17 cellular contexts compared by ENCODE assay signal in the genomic region with DNA sequence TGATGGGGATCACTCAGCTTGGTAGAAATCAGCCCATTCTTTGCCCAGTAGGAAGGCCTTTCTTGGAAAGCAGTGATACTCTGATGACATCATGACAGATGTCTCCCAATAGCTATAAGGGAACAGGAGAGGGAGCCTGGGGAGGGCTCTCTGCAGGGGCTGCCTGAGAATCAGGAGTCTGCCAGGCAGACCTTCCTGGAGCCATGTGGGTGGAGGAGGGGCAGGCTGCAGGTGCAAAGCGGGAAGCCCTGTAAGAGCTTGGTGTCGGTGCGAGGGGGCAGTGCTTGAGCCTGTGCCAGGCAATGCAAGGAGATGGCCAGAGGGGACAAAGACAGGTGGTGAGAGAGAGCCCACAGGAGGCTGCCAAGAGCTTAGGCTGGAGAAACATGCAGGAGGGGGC. TPM values are rescaled to one million over a fixed set of nuclear protein-coding genes. Genes with fewer than 3 reads are reported as not detected.
A peak's percentile ranks its signal among the peaks of the same experiment; 100 is the strongest.
DNase-seq lines count a peak whose midpoint lies in the region; ATAC-seq and TF ChIP-seq lines count a peak whose summit lies in the region.
"Had no signal": no experiment of that assay in that cellular context is flagged by ENCODE, and none has a peak within 500 bp of the region (broad histone marks: within the 10 kb centered on the region; RNA-seq: fewer than 3 reads in every experiment).

No MANE protein-coding gene starts in this region.

- CTCF ChIA-PET in OCI-LY7 (lab: Charles Lee; ENCODE audit: unreplicated experiment), result interaction anchor here (1.2 kb wide), 1 partner anchor 14 kb away, joined by 5 read pairs; no protein-coding TSS in a partner anchor

- DNase-seq in CD14-positive monocyte (ENCODE audit: low spot score) (no peak), GM23338 (ENCODE audit: low spot score) (peak; percentile 28), OCI-LY7 (ENCODE audit: low spot score) (peak; percentile 68), hepatocyte (ENCODE audit: low spot score) (peak; percentile 3), DMS79 treated with DMSO at 0.1 percent for 48 hours (lab: John Stamatoyannopoulos, UW) (no peak), NK-92 (lab: John Stamatoyannopoulos, UW; ENCODE audit: unreplicated experiment) (no peak)
- DNase-seq: DND-41; hypothalamus; NCI-H774; stimulated activated CD4-positive, alpha-beta T cell treated with anti-CD3 and anti-CD28 coated beads, Interleukin-4, amount 100 ng/mL, for 24 hours; stimulated activated CD8-positive, alpha-beta memory T cell treated with anti-CD3 and anti-CD28 coated beads, Interleukin-4, amount 100 ng/mL, for 48 hours had no signal

- no TSS peak for BruUV-seq in OCI-LY7 (replicated peaks; lab: Mats Ljungman, UMichigan)

- peaks cover 0 to 5% (median 0%) of the 10 kb centered on the region in 7 donors for H3K9me3 Mint-ChIP-seq in CD14-positive monocyte
- peaks cover 10% of the 10 kb centered on the region for H3K9me3 Mint-ChIP-seq in GM23338
- H3K9me3 Mint-ChIP-seq: activated T-helper 2 cell treated with anti-CD3 and anti-CD28 coated beads, Interferon-gamma antibody, Interleukin-2, Interleukin-4, amounts not matched to agents 10 μg/mL and 5 μg/mL and 100 μg/mL, durations not matched to agents 14 hours and 24 hours and 36 hours; central memory CD8-positive, alpha-beta T cell; T-helper 1 cell treated with Interleukin-12 subunit alpha and Interleukin-12 subunit beta and Interleukin-4 antibody, amounts not matched to agents 30 μg/mL and 1 μg/mL, for 36 hours had no signal

- no peaks in the 10 kb centered on the region; the same call in 1 of the 2 replicates for H3K9me3 ChIP-seq in OCI-LY7 (ENCODE audit: low read length)
- H3K9me3 ChIP-seq in hepatocyte (ENCODE audit: low read depth), result no peaks in the 10 kb centered on the region

- TF ChIP-seq CTCF in CD14-positive monocyte (IDR thresholded peaks at IDR 0.05), result no peak
- TF ChIP-seq CTCF in GM23338 (conservative IDR thresholded peaks at IDR 0.05; ENCODE audit: low read depth in 2 of 2), result no peak
- TF ChIP-seq CTCF in OCI-LY7 (conservative IDR thresholded peaks at IDR 0.05; ENCODE audit: low read length), result no peak; the same call in 1 of the 2 replicates
- TF ChIP-seq CTCF in hepatocyte (IDR thresholded peaks at IDR 0.05; ENCODE audit: poor library complexity), result no peak

- H4K20me1 ChIP-seq in GM23338 (replicated peaks; ENCODE audit: insufficient read depth) (no peaks in the 10 kb centered on the region), OCI-LY7 (ENCODE audit: insufficient read depth, low read length) (no peaks in the 10 kb centered on the region), hepatocyte (ENCODE audit: insufficient read depth, poor library complexity, severe bottlenecking) (no peaks in the 10 kb centered on the region)

- no peaks in the 10 kb centered on the region for H3K9me2 ChIP-seq in GM23338 (ENCODE audit: insufficient read depth)
- no peaks in the 10 kb centered on the region for H3K9me2 ChIP-seq in OCI-LY7 (ENCODE audit: insufficient read depth, low read length)
- no peaks in the 10 kb centered on the region for H3K9me2 ChIP-seq in hepatocyte (replicated peaks; ENCODE audit: insufficient read depth)

- H3K4me2 ChIP-seq in GM23338 (no peak overlapping the region), OCI-LY7 (ENCODE audit: low read length) (peak overlapping the region; percentile 34), hepatocyte (no peak overlapping the region)

- H3K79me2 ChIP-seq in GM23338 (replicated peaks; ENCODE audit: insufficient read depth) (no peaks in the 10 kb centered on the region), OCI-LY7 (ENCODE audit: insufficient read depth, low read depth, low read length) (no peaks in the 10 kb centered on the region), hepatocyte (peaks cover 10% of the 10 kb centered on the region)

- H3K4me1 ChIP-seq in GM23338 (ENCODE audit: insufficient read depth) (peaks cover 21% of the 10 kb centered on the region), OCI-LY7 (ENCODE audit: insufficient read depth, low read length, poor library complexity, severe bottlenecking) (peaks cover 49% of the 10 kb centered on the region), hepatocyte (ENCODE audit: insufficient read depth) (peaks cover 20% of the 10 kb centered on the region)

- H3K36me3 ChIP-seq in GM23338 (ENCODE audit: insufficient read depth) (no peaks in the 10 kb centered on the region), OCI-LY7 (ENCODE audit: insufficient read depth, low read length) (no peaks in the 10 kb centered on the region), hepatocyte (replicated peaks; ENCODE audit: insufficient read depth, low read depth) (no peaks in the 10 kb centered on the region)

- no peak overlapping the region for H3K27ac ChIP-seq in GM23338 (ENCODE audit: low read depth)
- H3K27ac ChIP-seq in OCI-LY7 (ENCODE audit: low read depth, low read length, poor library complexity, severe bottlenecking), result no peak overlapping the region
- H3K27ac ChIP-seq in hepatocyte, result no peak overlapping the region

- H2AFZ ChIP-seq in GM23338 (no peak overlapping the region), OCI-LY7 (ENCODE audit: low read length) (peak overlapping the region; percentile 54; the same call in 1 of the 2 replicates), hepatocyte (no peak overlapping the region)

- H3K27me3 ChIP-seq in GM23338 (ENCODE audit: insufficient read depth), result peaks cover 20% of the 10 kb centered on the region
- H3K27me3 ChIP-seq in hepatocyte, result no peaks in the 10 kb centered on the region

- intact Hi-C loops in CD14-positive monocyte (cut with micrococcal nuclease), result no loop called here
- intact Hi-C loops in OCI-LY7 (cut with micrococcal nuclease; ENCODE audit: unreplicated experiment), result no loop called here

- H3K4me3 ChIP-seq in GM23338 (no peak overlapping the region), OCI-LY7 (ENCODE audit: low read depth, low read length, poor library complexity, severe bottlenecking) (no peak overlapping the region), hepatocyte (no peak overlapping the region)
- H3K4me3 ChIP-seq: skin epidermis had no signal

- H3K4me1 Mint-ChIP-seq in CD14-positive monocyte, result peaks cover 70% of the 10 kb centered on the region
- H3K4me1 Mint-ChIP-seq in GM23338, result peaks cover 27% of the 10 kb centered on the region
- H3K4me1 Mint-ChIP-seq: central memory CD8-positive, alpha-beta T cell had no signal

- no peak; the same call in 2 of the 3 replicates for ATAC-seq in GM23338
- ATAC-seq in GM21367 (IDR thresholded peaks at IDR 0.05; ENCODE audit: unreplicated experiment), result no peak

- H3K4me3 Mint-ChIP-seq in CD14-positive monocyte (peak overlapping the region in 1 of 2 donors; percentile 59), GM23338 (no peak overlapping the region)
- H3K4me3 Mint-ChIP-seq: B cell; central memory CD8-positive, alpha-beta T cell; T-helper 1 cell treated with Interleukin-12 subunit alpha and Interleukin-12 subunit beta and Interleukin-4 antibody, amounts not matched to agents 30 μg/mL and 1 μg/mL, for 36 hours had no signal

- H3F3A ChIP-seq in GM23338 (replicated peaks; ENCODE audit: low read depth), result peaks cover 4% of the 10 kb centered on the region; the same call in 1 of the 2 replicates

- 100% methylated on average over 3 of the region's 3 CpGs for WGBS in hepatocyte (ENCODE audit: low lambda C conversion rate, missing lambda C conversion rate)

- peaks cover 4 to 6% (median 6%) of the 10 kb centered on the region in 3 donors for H3K27me3 Mint-ChIP-seq in CD14-positive monocyte (ENCODE audit: low read depth in 3 of 3)
- peaks cover 27% of the 10 kb centered on the region for H3K27me3 Mint-ChIP-seq in GM23338 (ENCODE audit: insufficient read depth, low read depth, poor library complexity)
- H3K27me3 Mint-ChIP-seq: B cell had no signal

- H3K27ac Mint-ChIP-seq in CD14-positive monocyte (peak overlapping the region; percentile 84 to 95 (median 92)), GM23338 (no peak overlapping the region)
- H3K27ac Mint-ChIP-seq: activated T-helper 2 cell treated with anti-CD3 and anti-CD28 coated beads, Interferon-gamma antibody, Interleukin-2, Interleukin-4, amounts not matched to agents 10 μg/mL and 5 μg/mL and 100 μg/mL, durations not matched to agents 14 hours and 24 hours and 36 hours; B cell; T-helper 1 cell treated with Interleukin-12 subunit alpha and Interleukin-12 subunit beta and Interleukin-4 antibody, amounts not matched to agents 30 μg/mL and 1 μg/mL, for 36 hours had no signal

- POLR2A ChIA-PET in OCI-LY7 (lab: Charles Lee), result interaction anchor here (0.9 to 1.8 kb wide), 4 partner anchors 10 to 133 kb away, joined by 3 to 8 read pairs (median 4); no protein-coding TSS in a partner anchor

- H3K36me3 Mint-ChIP-seq in CD14-positive monocyte, result peaks cover 0 to 4% of the 10 kb centered on the region in 2 donors
- H3K36me3 Mint-ChIP-seq in GM23338 (ENCODE audit: low read depth), result no peaks in the 10 kb centered on the region

TF ChIP-seq in GM23338, 12 proteins besides CTCF, POLR2A, EP300 and RAD21 (continues in another document):
- no peak for TF ChIP-seq ZNF331 (CRISPR knock-in tag; IDR thresholded peaks at IDR 0.05; ENCODE audit: low read depth)
- TF ChIP-seq EZH2 (IDR thresholded peaks at IDR 0.05; ENCODE audit: low read depth, unreplicated experiment), result no peak

RNA-seq across cellular contexts. Expression of a gene that starts 5.0 kb away (rescaled TPM):
- polyA plus RNA-seq in CD14-positive monocyte, result 1 to 10 TPM; 5.2 to 7.9 TPM
- total RNA-seq in GM23338 (2014; rRNA removed; shearing (Covaris generic)), result 20.6 and 28.7 TPM in 2 replicates
- polyA plus RNA-seq in GM23338 (2016; fragmentation: Nextera tagmentation; extraction: Ambion mirVana), result 6.2 TPM in 2 replicates
- 8.3 and 9.5 TPM in 2 replicates for total RNA-seq in OCI-LY7 (2014; rRNA removed; shearing (Covaris generic))
- total RNA-seq in OCI-LY7 (2022), result 36.5 and 42.1 TPM in 2 replicates
- total RNA-seq in hepatocyte, result 64.5 and 73.3 TPM in 2 replicates
- 30.0 and 30.7 TPM in 2 replicates for polyA plus RNA-seq in hepatocyte

Comparison
In these comparisons a context has a peak if more than half of its experiments do, and no peak if none do; other contexts are left out.
1. DNase-seq: peak in GM23338 (single experiment), OCI-LY7 (single experiment) and hepatocyte (single experiment); none in CD14-positive monocyte (single experiment), DMS79 treated with DMSO at 0.1 percent for 48 hours (single experiment) and NK-92 (single experiment).